ENCODE assay signal across 23 cellular contexts in the genomic region with DNA sequence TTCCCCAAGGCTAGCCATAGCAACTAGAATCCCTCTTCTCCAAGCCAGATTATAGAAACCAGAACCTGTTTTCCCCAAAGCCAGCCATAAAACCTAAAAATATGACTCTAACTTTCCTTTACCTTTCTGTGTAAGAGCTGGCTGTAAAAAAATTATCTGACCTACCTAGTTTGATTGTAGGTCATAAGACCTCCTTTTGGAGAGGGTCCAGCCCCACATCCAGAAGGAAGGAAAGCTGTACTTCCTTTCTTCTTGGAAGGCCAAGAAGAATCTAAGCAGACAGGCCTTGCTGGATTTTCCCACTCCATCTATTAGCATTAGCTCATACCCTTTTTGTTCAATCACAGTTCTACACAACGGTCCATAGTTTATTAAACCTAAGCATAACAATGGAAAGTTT.
DNase-seq lines count a peak whose midpoint lies in the region; ATAC-seq and TF ChIP-seq lines count a peak whose summit lies in the region.
"Had no signal": no experiment of that assay in that cellular context is flagged by ENCODE, and none has a peak within 500 bp of the region (broad histone marks: within the 10 kb centered on the region; RNA-seq: fewer than 3 reads in every experiment).

No MANE protein-coding gene starts in this region.

- no peak overlapping the region for H3K4me3 Mint-ChIP-seq in T-helper 17 cell
- H3K4me3 Mint-ChIP-seq: CD14-positive monocyte; CD4-positive, alpha-beta memory T cell; CD4-positive, CD25-positive, alpha-beta regulatory T cell; CD8-positive, alpha-beta memory T cell had no signal

- TF ChIP-seq CTCF in colonic mucosa (IDR thresholded peaks at IDR 0.05) = no peak
- TF ChIP-seq CTCF in mucosa of descending colon (IDR thresholded peaks at IDR 0.05) = no peak
- no peak for TF ChIP-seq CTCF in transverse colon (IDR thresholded peaks at IDR 0.05)

- in situ Hi-C loops in transverse colon (cut with MboI; ENCODE audit: low pct_ligation_motif_present in 1 of 4, low pct_unique_long_range_greater_than_20kb in 1 of 4, low sequenced_read_pairs in 3 of 4) = no loop called here
- in situ Hi-C loops in G401 (cut with HindIII; ENCODE audit: low sequenced_read_pairs) = no loop called here

- peak; percentile 78 for ATAC-seq in mucosa of descending colon
- ATAC-seq in T-helper 17 cell = no peak

- no peak for TF ChIP-seq POLR2A in transverse colon (IDR thresholded peaks at IDR 0.05)

- H3K27me3 ChIP-seq in colonic mucosa = no peaks in the 10 kb centered on the region
- H3K27me3 ChIP-seq in transverse colon = no peaks in the 10 kb centered on the region
- H3K27me3 ChIP-seq: BE2C, BLaER1 had no signal

- 26 to 40% methylated on average over 1 of the region's 1 CpG for WGBS in transverse colon (ENCODE audit: low coverage in 1 of 2), 2 donors

- H3K4me3 ChIP-seq in colonic mucosa (no peak overlapping the region), mucosa of descending colon (no peak overlapping the region), transverse colon (no peak overlapping the region)
- H3K4me3 ChIP-seq: BLaER1 had no signal

- no peak for TF ChIP-seq EP300 in transverse colon (IDR thresholded peaks at IDR 0.05; ENCODE audit: low read depth)

- DNase-seq in colonic mucosa (peak; percentile 65), mucosa of descending colon (peak in 1 of 3 donors; percentile 75), transverse colon (peak; percentile 54), nucleus accumbens (lab: John Stamatoyannopoulos, UW) (no peak), G401 (ENCODE audit: low spot score) (no peak), T-helper 17 cell (no peak)
- DNase-seq: 8988T; ACHN; BE2C; C1 segment of cervical spinal cord; CD4-positive, alpha-beta memory T cell; CD4-positive, CD25-positive, alpha-beta regulatory T cell; CD8-positive, alpha-beta memory T cell; COR-L47; DMS 273 treated with DMSO at 0.1 percent for 48 hours; DMS153; DMS53; DMS79; DND-41; EL; GF-D8 had no signal

- no peaks in the 10 kb centered on the region for H3K4me1 Mint-ChIP-seq in T-helper 17 cell
- H3K4me1 Mint-ChIP-seq: CD14-positive monocyte; CD4-positive, alpha-beta memory T cell; CD4-positive, CD25-positive, alpha-beta regulatory T cell; CD8-positive, alpha-beta memory T cell had no signal

- H3K27ac ChIP-seq in colonic mucosa = no peak overlapping the region
- peak overlapping the region in 2 of 4 donors; percentile 1 to 34 for H3K27ac ChIP-seq in transverse colon
- H3K27ac ChIP-seq: BLaER1 had no signal

- intact Hi-C loops in colonic mucosa (cut with DNase I) (no loop called here), mucosa of descending colon (cut with DNase I, micrococcal nuclease) (no loop called here), transverse colon (cut with DNase I; ENCODE audit: low total_unique reads) (no loop called here)

- H3K9me3 ChIP-seq in colonic mucosa = no peaks in the 10 kb centered on the region
- no peaks in the 10 kb centered on the region for H3K9me3 ChIP-seq in mucosa of descending colon
- no peaks in the 10 kb centered on the region for H3K9me3 ChIP-seq in transverse colon
- H3K9me3 ChIP-seq in T-helper 17 cell (ENCODE audit: control insufficient read depth, low read length, poor library complexity, severe bottlenecking) = no peaks in the 10 kb centered on the region
- H3K9me3 ChIP-seq: BE2C, BLaER1 had no signal

- no peaks in the 10 kb centered on the region for H3K36me3 Mint-ChIP-seq in T-helper 17 cell (ENCODE audit: low read depth)
- H3K36me3 Mint-ChIP-seq: CD14-positive monocyte; CD4-positive, alpha-beta memory T cell; CD4-positive, CD25-positive, alpha-beta regulatory T cell; CD8-positive, alpha-beta memory T cell had no signal

- H3K9ac ChIP-seq in colonic mucosa (ENCODE audit: low read depth in 2 of 2, low read length in 2 of 2) = no peak overlapping the region
- H3K9ac ChIP-seq: BLaER1 had no signal

- no peak overlapping the region for H3K27ac Mint-ChIP-seq in T-helper 17 cell
- H3K27ac Mint-ChIP-seq: CD14-positive monocyte; CD4-positive, alpha-beta memory T cell; CD4-positive, CD25-positive, alpha-beta regulatory T cell; CD8-positive, alpha-beta memory T cell had no signal

- H3K36me3 ChIP-seq in colonic mucosa (no peaks in the 10 kb centered on the region), mucosa of descending colon (ENCODE audit: low read depth) (no peaks in the 10 kb centered on the region), transverse colon (no peaks in the 10 kb centered on the region)
- H3K36me3 ChIP-seq: BE2C, BLaER1 had no signal

- H3K4me1 ChIP-seq in colonic mucosa = peaks cover 12% of the 10 kb centered on the region
- peaks cover 8% of the 10 kb centered on the region for H3K4me1 ChIP-seq in mucosa of descending colon (ENCODE audit: low read depth)
- H3K4me1 ChIP-seq in transverse colon = peaks cover 0 to 47% (median 14%) of the 10 kb centered on the region in 4 donors
- H3K4me1 ChIP-seq: BE2C had no signal

- no peaks in the 10 kb centered on the region for H3K27me3 Mint-ChIP-seq in T-helper 17 cell
- H3K27me3 Mint-ChIP-seq: CD4-positive, alpha-beta memory T cell; CD4-positive, CD25-positive, alpha-beta regulatory T cell; CD8-positive, alpha-beta memory T cell had no signal

Comparison
In these comparisons a context has a peak if more than half of its experiments do, and no peak if none do; other contexts are left out.
1. DNase-seq: peak in colonic mucosa (single experiment) and transverse colon (single experiment); none in nucleus accumbens (0 of 56), G401 (single experiment) and T-helper 17 cell (0 of 3).